8 cellular contexts compared by ENCODE assay signal in genomic region chr12:8032242-8033152, GRCh38. TPM values are rescaled to one million over a fixed set of nuclear protein-coding genes. Genes with fewer than 3 reads are reported as not detected.
DNase-seq lines count a peak whose midpoint lies in the region; ATAC-seq and TF ChIP-seq lines count a peak whose summit lies in the region.

FOXJ2 (plus strand) TSS chr12:8032716; CDS start chr12:8039833, 7,117 bp downstream.

- peaks cover 4% of the 10 kb centered on the region for H3K27me3 Mint-ChIP-seq in activated CD8-positive, alpha-beta T cell treated with anti-CD3 and anti-CD28 coated beads, Interleukin-2, amount 10 ng/mL, durations not matched to agents 7 days and 5 days (ENCODE audit: low read depth)

- CTCF ChIA-PET in AG04449 (lab: Yijun Ruan, JAX) = interaction anchor here (0.8 to 5.6 kb wide), 5 partner anchors 12 to 201 kb away, joined by 3 to 66 read pairs (median 4); partner anchors contain the start of gene SLC2A3
- CTCF ChIA-PET in activated CD8-positive, alpha-beta T cell treated with anti-CD3 and anti-CD28 coated beads, Interleukin-2, amount 10 ng/mL, durations not matched to agents 7 days and 5 days (lab: Charles Lee) = interaction anchor here (0.9 to 2.2 kb wide), 7 partner anchors 9 to 99 kb away, joined by 3 to 25 read pairs (median 4); partner anchors contain the start of gene C3AR1

- peak within 1 kb of the TSS; percentile 83 for H3K4me3 Mint-ChIP-seq in activated CD8-positive, alpha-beta T cell treated with anti-CD3 and anti-CD28 coated beads, Interleukin-2, amount 10 ng/mL, durations not matched to agents 7 days and 5 days

- peaks cover 18% of the 10 kb centered on the region for H3K36me3 Mint-ChIP-seq in activated CD8-positive, alpha-beta T cell treated with anti-CD3 and anti-CD28 coated beads, Interleukin-2, amount 10 ng/mL, durations not matched to agents 7 days and 5 days (ENCODE audit: low read depth)

- TF ChIP-seq CTCF in AG04449 (IDR thresholded peaks at IDR 0.05; ENCODE audit: insufficient read depth, low read length, missing control alignments) = no peak

- H3K4me3 ChIP-seq in AG04449 (ENCODE audit: low read depth, low read length) = peak within 1 kb of the TSS; percentile 84

- POLR2A ChIA-PET in AG04449 (lab: Yijun Ruan, JAX) = interaction anchor here (1.3 kb wide), 1 partner anchor 96 kb away, joined by 3 read pairs; the partner anchor contains the start of gene SLC2A3
- POLR2A ChIA-PET in activated CD8-positive, alpha-beta T cell treated with anti-CD3 and anti-CD28 coated beads, Interleukin-2, amount 10 ng/mL, durations not matched to agents 7 days and 5 days (lab: Charles Lee) = interaction anchor here (1.1 kb wide), 1 partner anchor 50 kb away, joined by 6 read pairs; the partner anchor contains the start of gene NECAP1

- ATAC-seq in GM18861 (IDR thresholded peaks at IDR 0.05; ENCODE audit: unreplicated experiment) (peak; percentile 65), HG03095 (IDR thresholded peaks at IDR 0.05; ENCODE audit: unreplicated experiment) (peak; percentile 66)
- peak; percentile 93 for ATAC-seq in activated CD8-positive, alpha-beta T cell treated with anti-CD3 and anti-CD28 coated beads, Interleukin-2, amount 10 ng/mL, durations not matched to agents 7 days and 5 days

- H3K27ac Mint-ChIP-seq in activated CD8-positive, alpha-beta T cell treated with anti-CD3 and anti-CD28 coated beads, Interleukin-2, amount 10 ng/mL, durations not matched to agents 7 days and 5 days = peak within 1 kb of the TSS; percentile 74

- no peaks in the 10 kb centered on the region for H3K9me3 Mint-ChIP-seq in activated CD8-positive, alpha-beta T cell treated with anti-CD3 and anti-CD28 coated beads, Interleukin-2, amount 10 ng/mL, durations not matched to agents 7 days and 5 days (ENCODE audit: insufficient read depth)

- H3K4me1 Mint-ChIP-seq in activated CD8-positive, alpha-beta T cell treated with anti-CD3 and anti-CD28 coated beads, Interleukin-2, amount 10 ng/mL, durations not matched to agents 7 days and 5 days (ENCODE audit: low read depth) = peaks cover 49% of the 10 kb centered on the region

- DNase-seq in AG04449 (ENCODE audit: low read depth, low spot score) (no peak), NCI-H345 (lab: John Stamatoyannopoulos, UW) (peak; percentile 79), medulla oblongata (ENCODE audit: extremely low spot score) (peak; percentile 74)
- peak; percentile 81 for DNase-seq in activated CD8-positive, alpha-beta T cell treated with anti-CD3 and anti-CD28 coated beads, Interleukin-2, amount 10 ng/mL, durations not matched to agents 7 days and 5 days
- DNase-seq in effector CD8-positive, alpha-beta T cell (lab: John Stamatoyannopoulos, UW) = peak; percentile 60
- peak; percentile 55 to 78 (median 58) for DNase-seq in stimulated activated CD4-positive, alpha-beta T cell treated with anti-CD3 and anti-CD28 coated beads, TNF-alpha, amount 100 ng/mL, for 48 hours (ENCODE audit: low read depth in 3 of 3)

RNA-seq across cellular contexts. Expression of gene FOXJ2, which starts in this region (rescaled TPM):
- total RNA-seq in activated CD8-positive, alpha-beta T cell treated with anti-CD3 and anti-CD28 coated beads, Interleukin-2, amount 10 ng/mL, durations not matched to agents 7 days and 5 days = 10 to 100 TPM; 16.9 to 17.1 TPM
